In genomic region chr14:94769413-94770250, GRCh38 we compare ENCODE assay signal across 8 cellular contexts. TPM values are rescaled to one million over a fixed set of nuclear protein-coding genes. Genes with fewer than 3 reads are reported as not detected.
A peak's percentile ranks its signal among the peaks of the same experiment; 100 is the strongest.
DNase-seq lines count a peak whose midpoint lies in the region; ATAC-seq, FAIRE-seq and TF ChIP-seq lines count a peak whose summit lies in the region.

Gene GSC (minus strand): TSS chr14:94770113. CDS start chr14:94770015, 98 bp downstream.

- TF ChIP-seq POLR2A in breast epithelium (IDR thresholded peaks at IDR 0.05) (no peak), HepG2 (IDR thresholded peaks at IDR 0.05; ENCODE audit: insufficient read depth in 1 of 2, low read depth in 2 of 2, low read length in 2 of 2) (no peak)

- H3K79me2 ChIP-seq in HepG2 (ENCODE audit: insufficient read depth, low read length) = no peaks in the 10 kb centered on the region

- no peak within 1 kb of the TSS for H3K27ac Mint-ChIP-seq in Calu3 (ENCODE audit: unreplicated experiment)

- H3K9me3 ChIP-seq in breast epithelium = no peaks in the 10 kb centered on the region
- H3K9me3 ChIP-seq in HepG2 (ENCODE audit: low read length) = no peaks in the 10 kb centered on the region
- no peaks in the 10 kb centered on the region for H3K9me3 ChIP-seq in thoracic aorta

- H3K4me2 ChIP-seq in HepG2 (ENCODE audit: low read depth, low read length) = peak within 1 kb of the TSS; percentile 61

- TF ChIP-seq EP300 in HepG2 (IDR thresholded peaks at IDR 0.05; ENCODE audit: low read depth in 2 of 2, low read length in 2 of 2) (no peak), HepG2 (CRISPR knock-in tag; IDR thresholded peaks at IDR 0.05; ENCODE audit: borderline replicate concordance) (no peak)

- TF ChIP-seq CTCF in Calu3 (IDR thresholded peaks at IDR 0.05; ENCODE audit: unreplicated experiment) (no peak), breast epithelium (IDR thresholded peaks at IDR 0.05) (no peak), HepG2 (CRISPR knock-in tag; IDR thresholded peaks at IDR 0.05) (no peak), thoracic aorta (IDR thresholded peaks at IDR 0.05) (no peak)

- peaks cover 94% of the 10 kb centered on the region for H3K27me3 Mint-ChIP-seq in Calu3 (ENCODE audit: unreplicated experiment)

- H3K27me3 ChIP-seq in breast epithelium (peaks cover 3 to 58% of the 10 kb centered on the region in 2 donors), HepG2 (ENCODE audit: control insufficient read depth in 1 of 2, insufficient read depth in 2 of 2, low read length in 2 of 2) (peaks cover 12 to 87% of the 10 kb centered on the region in 2 experiments), thoracic aorta (replicated peaks; ENCODE audit: insufficient read depth) (peaks cover 29% of the 10 kb centered on the region)

- no peaks in the 10 kb centered on the region for H3K9me3 Mint-ChIP-seq in Calu3 (ENCODE audit: low read depth, unreplicated experiment)

- FAIRE-seq in HepG2 (lab: Jason Lieb, UNC) = no peak

- H3K36me3 ChIP-seq in breast epithelium (no peaks in the 10 kb centered on the region), HepG2 (replicated peaks in 1 of 2; ENCODE audit: control insufficient read depth in 1 of 2, insufficient read depth in 2 of 2, low read length in 2 of 2) (no peaks in the 10 kb centered on the region), thoracic aorta (no peaks in the 10 kb centered on the region)

- ATAC-seq in HepG2 (peak; percentile 85), thoracic aorta (ENCODE audit: insufficient number of reproducible peaks, low FRiP score, low read depth) (no peak)

- H3K4me1 ChIP-seq in breast epithelium (no peaks in the 10 kb centered on the region), HepG2 (ENCODE audit: insufficient read depth, low read length) (peaks cover 14% of the 10 kb centered on the region), thoracic aorta (ENCODE audit: control insufficient read depth in 1 of 2, low read depth in 2 of 2) (peaks cover 4 to 23% of the 10 kb centered on the region in 2 donors)

- POLR2A ChIA-PET in HepG2 (lab: Yijun Ruan, JAX) = no interaction called here

- no peaks in the 10 kb centered on the region for H4K20me1 ChIP-seq in HepG2 (ENCODE audit: insufficient read depth, low read length)

- H3K4me3 Mint-ChIP-seq in Calu3 (ENCODE audit: low read depth, unreplicated experiment) = peak within 1 kb of the TSS; percentile 74

- H3K4me3 ChIP-seq in breast epithelium = peak within 1 kb of the TSS; percentile 61 to 93 (median 61)
- H3K4me3 ChIP-seq in HepG2 (replicated peaks in 1 of 3; ENCODE audit: insufficient read depth in 1 of 3, low read depth in 2 of 3, low read length in 3 of 3) = peak within 1 kb of the TSS; percentile 29 to 64 (median 30); a peak in 4 of 6 replicates
- H3K4me3 ChIP-seq in thoracic aorta = peak within 1 kb of the TSS; percentile 78

- peaks cover 6% of the 10 kb centered on the region for H3K36me3 Mint-ChIP-seq in Calu3 (ENCODE audit: insufficient read depth, unreplicated experiment)

- CTCF ChIA-PET in Calu3 (lab: Charles Lee) = interaction anchor here (0.5 to 0.7 kb wide), 4 partner anchors 140 to 757 kb away, joined by 3 to 6 read pairs (median 4); no protein-coding TSS in a partner anchor
- CTCF ChIA-PET in HepG2 (lab: Yijun Ruan, JAX; ENCODE audit: low intra/inter-chr PET ratio, low total read pairs) = no interaction called here

- WGBS in HepG2 (ENCODE audit: low lambda C conversion rate) = 1% methylated on average over 30 of the region's 94 CpGs

- peaks cover 6% of the 10 kb centered on the region for H3K4me1 Mint-ChIP-seq in Calu3 (ENCODE audit: low read depth, unreplicated experiment)

- DNase-seq in Calu3 (peak; percentile 43), NCI-H1694 (lab: John Stamatoyannopoulos, UW) (peak; percentile 34), breast epithelium (ENCODE audit: low spot score in 2 of 2) (peak in 1 of 2 donors; percentile 44), HepG2 (ENCODE audit: low spot score) (no peak), thoracic aorta (ENCODE audit: low spot score) (no peak), T-helper 9 cell (no peak), HuH-7 (ENCODE audit: low spot score) (no peak), NCI-H187 treated with DMSO at 0.1 percent for 48 hours (lab: John Stamatoyannopoulos, UW) (no peak)

- H3K9ac ChIP-seq in HepG2 (ENCODE audit: insufficient read depth, low read depth, low read length) = no peak within 1 kb of the TSS

- in situ Hi-C loops in HepG2 (cut with HindIII; ENCODE audit: extremely low pct_ligation_motif_present, low pct_unique_long_range_greater_than_20kb) = no loop called here

- BruUV-seq in Calu3 (replicated peaks; lab: Mats Ljungman, UMichigan) (no TSS peak), HepG2 (replicated peaks; lab: Mats Ljungman, UMichigan) (no TSS peak)

- intact Hi-C loops in Calu3 (cut with micrococcal nuclease; ENCODE audit: unreplicated experiment) (no loop called here), breast epithelium (cut with DNase I; ENCODE audit: low total_unique reads) (no loop called here), HepG2 (cut with micrococcal nuclease; ENCODE audit: unreplicated experiment) (no loop called here)

- no peak for TF ChIP-seq RAD21 in HepG2 (CRISPR knock-in tag; IDR thresholded peaks at IDR 0.05)

- H3K27ac ChIP-seq in breast epithelium (peak within 1 kb of the TSS; percentile 77 to 88), HepG2 (ENCODE audit: extremely low read length, insufficient read depth, low read length) (no peak within 1 kb of the TSS), thoracic aorta (no peak within 1 kb of the TSS)

- H2AFZ ChIP-seq in HepG2 (ENCODE audit: low read length) = no peak within 1 kb of the TSS

TF ChIP-seq in HepG2, 621 proteins besides CTCF, POLR2A, EP300 and RAD21 (continues in another document):
- TF ChIP-seq ZNF574 (CRISPR knock-in tag; IDR thresholded peaks at IDR 0.05) (0 out of 2 replicates have a peak, but pooled peaks have one; percentile 23), BHLHE40 (IDR thresholded peaks at IDR 0.05; ENCODE audit: low read length) (0 out of 2 replicates have a peak, but pooled peaks have one; percentile 12), ZZZ3 (CRISPR knock-in tag; IDR thresholded peaks at IDR 0.05; ENCODE audit: borderline replicate concordance) (no peak), ETS1 (CRISPR knock-in tag; IDR thresholded peaks at IDR 0.05) (no peak)

RNA-seq across cellular contexts. Expression of gene GSC, which starts in this region (rescaled TPM):
- total RNA-seq in Calu3 (2022) (not detected in 2 replicates), breast epithelium (10 to 100 TPM in 1 of 3 donors, 1 to 10 TPM in 2; 8.3 to 13.8 (median 9.8) TPM), HepG2 (2016; rRNA removed; fragmentation: Illumina TruSeq; extraction: Trizol) (not detected in 2 replicates), thoracic aorta (1 to 10 TPM in 1 of 2 donors, not detected in 1; 2.1 TPM)
- not detected in 2 replicates for total RNA-seq in HepG2 (2016; cell fraction: cytosol; rRNA removed; fragmentation: Illumina TruSeq; extraction: Trizol; ENCODE audit: low read depth)
- total RNA-seq in HepG2 (2016; cell fraction: insoluble cytoplasmic fraction; rRNA removed; fragmentation: Illumina TruSeq; extraction: Trizol) = not detected in 2 replicates
- not detected in 2 replicates for total RNA-seq in HepG2 (2016; cell fraction: membrane; rRNA removed; fragmentation: Illumina TruSeq; extraction: Trizol)
- total RNA-seq in HepG2 (2016; cell fraction: nucleus; rRNA removed; fragmentation: Illumina TruSeq; extraction: Trizol) = not detected in 2 replicates
- polyA plus RNA-seq in HepG2 (2011; rRNA removed) = not detected in 2 replicates
- not detected in 2 replicates for polyA plus RNA-seq in HepG2 (2011; cell fraction: cytosol; rRNA removed)
- polyA plus RNA-seq in HepG2 (2011; cell fraction: nucleus; rRNA removed) = not detected in 2 replicates
- not detected in 2 replicates for polyA plus RNA-seq in HepG2 (2012)
- not detected in 2 replicates for polyA plus RNA-seq in HepG2 (2016; cell fraction: cytosol; fragmentation: Illumina TruSeq; extraction: Trizol; ENCODE audit: low read depth)
- not detected in 2 replicates for polyA plus RNA-seq in HepG2 (2016; cell fraction: insoluble cytoplasmic fraction; fragmentation: Illumina TruSeq; extraction: Trizol; ENCODE audit: low read depth)
- polyA plus RNA-seq in HepG2 (2016; cell fraction: membrane; fragmentation: Illumina TruSeq; extraction: Trizol; ENCODE audit: low read depth) = not detected in 2 replicates
- polyA plus RNA-seq in HepG2 (2016; cell fraction: nucleus; fragmentation: Illumina TruSeq; extraction: Trizol; ENCODE audit: insufficient read depth, low read depth) = not detected in 2 replicates
- not detected in 2 replicates for polyA minus RNA-seq in HepG2 (2011; rRNA and poly(A)+ RNA removed; ENCODE audit: low replicate concordance)
- polyA minus RNA-seq in HepG2 (2011; cell fraction: cytosol; rRNA and poly(A)+ RNA removed) = not detected in 2 replicates
- polyA minus RNA-seq in HepG2 (2011; cell fraction: nucleus; rRNA and poly(A)+ RNA removed) = not detected in 2 replicates

Comparison
In these comparisons a context has a peak if more than half of its experiments do, and no peak if none do; other contexts are left out.
1. Peak in DNase-seq in Calu3; RNA of the gene not detected or under 1 TPM.
2. Peak in ATAC-seq, H3K4me3 ChIP-seq and H3K4me2 ChIP-seq in HepG2; RNA of the gene not detected or under 1 TPM.
3. H3K27ac ChIP-seq: peak in breast epithelium (2 of 2); none in HepG2 (single experiment) and thoracic aorta (0 of 2).
4. Peak in every context shown above with its lines, with median percentiles within 50 percentile points of each other: H3K4me3 ChIP-seq.